Comparison of ENCODE assay signal across 25 cellular contexts in genomic region chr7:44318296-44318695, GRCh38. TPM values are rescaled to one million over a fixed set of nuclear protein-coding genes. Genes with fewer than 3 reads are reported as not detected.
"Had no signal": no experiment of that assay in that cellular context is flagged by ENCODE, and none has a peak within 500 bp of the region (broad histone marks: within the 10 kb centered on the region; RNA-seq: fewer than 3 reads in every experiment).

No MANE protein-coding gene starts in this region.

- H3K36me3 ChIP-seq: ascending aorta, cardiac muscle cell, gastroesophageal sphincter, left lung, stomach, thyroid gland, upper lobe of left lung had no signal

- H3K27me3 ChIP-seq: ascending aorta, dorsolateral prefrontal cortex, thyroid gland, upper lobe of left lung had no signal

- ATAC-seq: activated CD4-positive, alpha-beta T cell treated with anti-CD3 and anti-CD28 coated beads for 36 hours; gastroesophageal sphincter; left lung; stimulated activated naive B cell treated with anti-CD40 and anti-IgM and Interleukin-4, amounts not matched to agents 10 μg/mL and 1 μg/mL and 100 μg/mL, for 72 hours; T-cell had no signal

- H3K9me3 ChIP-seq: thyroid gland, upper lobe of left lung had no signal

- H3K27ac ChIP-seq: ascending aorta, cardiac muscle cell, coronary artery, dorsolateral prefrontal cortex, gastroesophageal sphincter, left lung, stomach, thyroid gland, upper lobe of left lung had no signal

- H3K4me1 ChIP-seq: ascending aorta, gastroesophageal sphincter, left lung, stomach, upper lobe of left lung had no signal

- DNase-seq: activated CD4-positive, alpha-beta T cell treated with anti-CD3 and anti-CD28 coated beads for 36 hours; activated CD4-positive, alpha-beta T cell treated with anti-CD3 and anti-CD28 coated beads, Interleukin-2, amount 50 U/mL, for 4 hours; activated CD4-positive, CD25-positive, alpha-beta regulatory T cell; activated gamma-delta T cell; activated naive CD4-positive, alpha-beta T cell treated with anti-CD3 and anti-CD28 coated beads, Interleukin-2, amount 10 ng/mL, durations not matched to agents 7 days and 5 days; activated naive CD8-positive, alpha-beta T cell treated with anti-CD3 and anti-CD28 coated beads, Interleukin-2, amount 10 ng/mL, durations not matched to agents 7 days and 5 days; dorsolateral prefrontal cortex; effector memory CD4-positive, alpha-beta T cell; hypothalamus; kidney glomerular epithelial cell; left lung; retina; stimulated activated CD4-positive, alpha-beta T cell treated with anti-CD3 and anti-CD28 coated beads, Interleukin-15, amount 100 ng/mL, for 24 hours; stimulated activated CD4-positive, alpha-beta T cell treated with anti-CD3 and anti-CD28 coated beads, Interleukin-2, amount 100 ng/mL, for 24 hours; stimulated activated naive B cell treated with anti-CD40 and anti-IgM and Interleukin-4, amounts not matched to agents 10 μg/mL and 1 μg/mL and 100 μg/mL, for 72 hours; stomach; T-cell; thyroid gland; upper lobe of left lung had no signal

- H3K4me3 ChIP-seq: ascending aorta, cardiac muscle cell, coronary artery, dorsolateral prefrontal cortex, gastroesophageal sphincter, left lung, stomach, thyroid gland, upper lobe of left lung had no signal

RNA-seq across cellular contexts. Expression of gene CAMK2B, which starts 7.1 kb away (rescaled TPM):
- total RNA-seq: epithelial cell of proximal tubule, osteoblast had no signal
